In genomic region chr5:170571885-170572284, GRCh38 we compare ENCODE assay signal across 17 cellular contexts.
DNase-seq lines count a peak whose midpoint lies in the region; ATAC-seq, FAIRE-seq and TF ChIP-seq lines count a peak whose summit lies in the region.
"Had no signal": no experiment of that assay in that cellular context is flagged by ENCODE, and none has a peak within 500 bp of the region (broad histone marks: within the 10 kb centered on the region; RNA-seq: fewer than 3 reads in every experiment).

No MANE protein-coding gene starts in this region.

- BruUV-seq in endothelial cell of umbilical vein (replicated peaks; lab: Mats Ljungman, UMichigan), result no TSS peak

- no peak for DNase-seq in Karpas-422
- peak; percentile 26 for DNase-seq in RCC 7860 (ENCODE audit: low spot score)
- peak; percentile 11 for DNase-seq in endothelial cell of umbilical vein (ENCODE audit: low read depth, low spot score)
- DNase-seq in sciatic nerve (ENCODE audit: low spot score), result no peak
- no peak for DNase-seq in activated T-helper 1 cell treated with anti-CD3 and anti-CD28 coated beads, Interleukin-12 subunit alpha, Interleukin-12 subunit beta, Interleukin-2, Interleukin-4 antibody, amounts not matched to agents 30 ng/mL and 10 ng/mL and 1 ng/mL, durations not matched to agents 14 hours and 24 hours and 36 hours (ENCODE audit: low spot score)
- no peak for DNase-seq in LoVo (ENCODE audit: low spot score)
- no peak for DNase-seq in activated naive CD4-positive, alpha-beta T cell treated with Interleukin-2 at 50 U/mL for 16 hours
- DNase-seq: activated CD4-positive, alpha-beta T cell treated with anti-CD3 and anti-CD28 coated beads, Interleukin-2, amount 50 U/mL, for 1 hour; aorta; CD8-positive, alpha-beta T cell; cerebellar nuclear complex; heart left ventricle; NCI-H1694 treated with DMSO at 0.1 percent for 48 hours; T-helper 9 cell had no signal

- H3K9me3 ChIP-seq in Karpas-422 (ENCODE audit: low read length), result no peaks in the 10 kb centered on the region
- no peaks in the 10 kb centered on the region for H3K9me3 ChIP-seq in endothelial cell of umbilical vein (replicated peaks; ENCODE audit: control insufficient read depth, insufficient read depth, low read length)
- H3K9me3 ChIP-seq: heart left ventricle had no signal

- H3K9ac ChIP-seq in Karpas-422 (ENCODE audit: low read length) (no peak overlapping the region), endothelial cell of umbilical vein (replicated peaks; ENCODE audit: extremely low read depth, insufficient read depth, low read length) (no peak overlapping the region)

- intact Hi-C loops in endothelial cell of umbilical vein (cut with micrococcal nuclease), result loop anchor here (2.0 kb wide), 1 partner anchor 67 kb away; the partner anchor contains the start of gene KCNIP1
- intact Hi-C loops in sciatic nerve (cut with DNase I), result no loop called here
- intact Hi-C loops in activated T-helper 1 cell treated with anti-CD3 and anti-CD28 coated beads, Interleukin-12 subunit alpha, Interleukin-12 subunit beta, Interleukin-2, Interleukin-4 antibody, amounts not matched to agents 30 ng/mL and 10 ng/mL and 1 ng/mL, durations not matched to agents 14 hours and 24 hours and 36 hours (cut with micrococcal nuclease), result loop anchor here (1.0 to 5.0 kb wide), 4 partner anchors 25 to 767 kb away; no protein-coding TSS in a partner anchor

- H3K9me3 Mint-ChIP-seq in activated T-helper 1 cell treated with anti-CD3 and anti-CD28 coated beads, Interleukin-12 subunit alpha, Interleukin-12 subunit beta, Interleukin-2, Interleukin-4 antibody, amounts not matched to agents 30 ng/mL and 10 ng/mL and 1 ng/mL, durations not matched to agents 14 hours and 24 hours and 36 hours, result peaks cover 9% of the 10 kb centered on the region
- H3K9me3 Mint-ChIP-seq: CD8-positive, alpha-beta T cell; stimulated activated memory B cell treated with anti-CD40 and anti-IgM and Interleukin-4, amounts not matched to agents 10 μg/mL and 1 μg/mL and 100 μg/mL, for 72 hours had no signal

- H3K27me3 Mint-ChIP-seq in activated T-helper 1 cell treated with anti-CD3 and anti-CD28 coated beads, Interleukin-12 subunit alpha, Interleukin-12 subunit beta, Interleukin-2, Interleukin-4 antibody, amounts not matched to agents 30 ng/mL and 10 ng/mL and 1 ng/mL, durations not matched to agents 14 hours and 24 hours and 36 hours (ENCODE audit: insufficient read depth), result peaks cover 35% of the 10 kb centered on the region

- TF ChIP-seq POLR2A in endothelial cell of umbilical vein (IDR thresholded peaks at IDR 0.05; ENCODE audit: low read depth, low read length), result no peak

- CTCF ChIA-PET in endothelial cell of umbilical vein (lab: Charles Lee), result interaction anchor here (0.7 to 1.6 kb wide), 4 partner anchors 15 to 137 kb away, joined by 3 to 4 read pairs (median 4); no protein-coding TSS in a partner anchor

- dilution Hi-C loops in endothelial cell of umbilical vein (cut with MboI; ENCODE audit: extremely low pct_ligation_motif_present, low sequenced_read_pairs), result no loop called here

- no peaks in the 10 kb centered on the region for H3K36me3 Mint-ChIP-seq in activated T-helper 1 cell treated with anti-CD3 and anti-CD28 coated beads, Interleukin-12 subunit alpha, Interleukin-12 subunit beta, Interleukin-2, Interleukin-4 antibody, amounts not matched to agents 30 ng/mL and 10 ng/mL and 1 ng/mL, durations not matched to agents 14 hours and 24 hours and 36 hours (ENCODE audit: low read depth)
- H3K36me3 Mint-ChIP-seq: activated CD8-positive, alpha-beta memory T cell treated with anti-CD3 and anti-CD28 coated beads, Interleukin-2, amount 10 ng/mL, durations not matched to agents 7 days and 5 days; activated naive CD8-positive, alpha-beta T cell; CD8-positive, alpha-beta T cell; stimulated activated memory B cell treated with anti-CD40 and anti-IgM and Interleukin-4, amounts not matched to agents 10 μg/mL and 1 μg/mL and 100 μg/mL, for 72 hours had no signal

- TF ChIP-seq CTCF in endothelial cell of umbilical vein (IDR thresholded peaks at IDR 0.05; ENCODE audit: extremely low read depth in 1 of 2, insufficient read depth in 1 of 2, low read depth in 1 of 2, low read length in 2 of 2), result no peak

- H3K79me2 ChIP-seq in Karpas-422 (ENCODE audit: low read length), result no peaks in the 10 kb centered on the region
- H3K79me2 ChIP-seq in endothelial cell of umbilical vein (ENCODE audit: control insufficient read depth, insufficient read depth, low read length), result no peaks in the 10 kb centered on the region

- H3K4me2 ChIP-seq in Karpas-422 (ENCODE audit: low read depth, low read length, poor library complexity, severe bottlenecking), result peak overlapping the region; percentile 11
- no peak overlapping the region for H3K4me2 ChIP-seq in endothelial cell of umbilical vein (ENCODE audit: insufficient read depth, low read length)

- H3K4me1 ChIP-seq in Karpas-422 (ENCODE audit: low read length) (no peaks in the 10 kb centered on the region; the same call in 1 of the 2 replicates), endothelial cell of umbilical vein (ENCODE audit: control insufficient read depth, extremely low read depth, insufficient read depth, low read length) (no peaks in the 10 kb centered on the region)
- H3K4me1 ChIP-seq: heart left ventricle had no signal

- no peak overlapping the region for H3K4me3 Mint-ChIP-seq in activated T-helper 1 cell treated with anti-CD3 and anti-CD28 coated beads, Interleukin-12 subunit alpha, Interleukin-12 subunit beta, Interleukin-2, Interleukin-4 antibody, amounts not matched to agents 30 ng/mL and 10 ng/mL and 1 ng/mL, durations not matched to agents 14 hours and 24 hours and 36 hours
- H3K4me3 Mint-ChIP-seq: activated naive CD8-positive, alpha-beta T cell; CD8-positive, alpha-beta T cell; stimulated activated memory B cell treated with anti-CD40 and anti-IgM and Interleukin-4, amounts not matched to agents 10 μg/mL and 1 μg/mL and 100 μg/mL, for 72 hours had no signal

- peak; percentile 57 for ATAC-seq in sciatic nerve
- ATAC-seq: CD8-positive, alpha-beta T cell; heart left ventricle had no signal

- no peaks in the 10 kb centered on the region for H3K9me1 ChIP-seq in endothelial cell of umbilical vein (replicated peaks; ENCODE audit: control insufficient read depth, extremely low read depth, insufficient read depth, low read length)

- POLR2A ChIA-PET in endothelial cell of umbilical vein (lab: Charles Lee), result no interaction called here

- FAIRE-seq in RCC 7860 (lab: Jason Lieb, UNC) (no peak), endothelial cell of umbilical vein (lab: Jason Lieb, UNC) (no peak)

- H4K20me1 ChIP-seq in Karpas-422 (ENCODE audit: insufficient read depth, low read depth, low read length), result no peaks in the 10 kb centered on the region
- H4K20me1 ChIP-seq in endothelial cell of umbilical vein (replicated peaks; ENCODE audit: control insufficient read depth, extremely low read depth, insufficient read depth, low read length), result no peaks in the 10 kb centered on the region

- H3K4me3 ChIP-seq in Karpas-422 (ENCODE audit: low read length), result no peak overlapping the region
- H3K4me3 ChIP-seq in endothelial cell of umbilical vein (replicated peaks in 1 of 3; ENCODE audit: insufficient read depth in 1 of 3, low read depth in 1 of 3, low read length in 3 of 3), result no peak overlapping the region
- H3K4me3 ChIP-seq: heart left ventricle had no signal

- H3K27ac ChIP-seq in Karpas-422 (ENCODE audit: low read length) (no peak overlapping the region), endothelial cell of umbilical vein (ENCODE audit: insufficient read depth, low read depth, low read length) (no peak overlapping the region)
- H3K27ac ChIP-seq: heart left ventricle had no signal

- no peak overlapping the region for H3K27ac Mint-ChIP-seq in activated T-helper 1 cell treated with anti-CD3 and anti-CD28 coated beads, Interleukin-12 subunit alpha, Interleukin-12 subunit beta, Interleukin-2, Interleukin-4 antibody, amounts not matched to agents 30 ng/mL and 10 ng/mL and 1 ng/mL, durations not matched to agents 14 hours and 24 hours and 36 hours
- H3K27ac Mint-ChIP-seq: activated CD8-positive, alpha-beta memory T cell treated with anti-CD3 and anti-CD28 coated beads, Interleukin-2, amount 10 ng/mL, durations not matched to agents 7 days and 5 days; activated naive CD8-positive, alpha-beta T cell; CD8-positive, alpha-beta T cell; stimulated activated memory B cell treated with anti-CD40 and anti-IgM and Interleukin-4, amounts not matched to agents 10 μg/mL and 1 μg/mL and 100 μg/mL, for 72 hours had no signal

- H2AFZ ChIP-seq in Karpas-422 (ENCODE audit: low read length) (no peak overlapping the region), endothelial cell of umbilical vein (ENCODE audit: low read depth, low read length) (no peak overlapping the region)

- no peaks in the 10 kb centered on the region for H3K9me2 ChIP-seq in Karpas-422 (replicated peaks; ENCODE audit: insufficient read depth, low read length)

- H3K27me3 ChIP-seq in Karpas-422 (ENCODE audit: low read length) (no peaks in the 10 kb centered on the region), endothelial cell of umbilical vein (ENCODE audit: control insufficient read depth in 2 of 2, insufficient read depth in 2 of 2, low read length in 2 of 2) (peaks cover 4 to 11% of the 10 kb centered on the region in 2 experiments)

- peaks cover 21% of the 10 kb centered on the region for H3K4me1 Mint-ChIP-seq in activated T-helper 1 cell treated with anti-CD3 and anti-CD28 coated beads, Interleukin-12 subunit alpha, Interleukin-12 subunit beta, Interleukin-2, Interleukin-4 antibody, amounts not matched to agents 30 ng/mL and 10 ng/mL and 1 ng/mL, durations not matched to agents 14 hours and 24 hours and 36 hours (ENCODE audit: low read depth)

- H3K36me3 ChIP-seq in Karpas-422 (ENCODE audit: insufficient read depth, low read length) (no peaks in the 10 kb centered on the region), endothelial cell of umbilical vein (ENCODE audit: control insufficient read depth in 2 of 2, extremely low read depth in 1 of 2, insufficient read depth in 2 of 2, low read length in 2 of 2) (no peaks in the 10 kb centered on the region)
- H3K36me3 ChIP-seq: heart left ventricle had no signal

TF ChIP-seq in endothelial cell of umbilical vein, 7 proteins besides CTCF, POLR2A, EP300 and RAD21:
- TF ChIP-seq EZH2 (IDR thresholded peaks at IDR 0.05; ENCODE audit: borderline replicate concordance, low read depth, low read length, severe bottlenecking) (no peak), FOS (IDR thresholded peaks at IDR 0.05; ENCODE audit: borderline replicate concordance, insufficient read depth, low read length) (no peak), JUN (IDR thresholded peaks at IDR 0.05; ENCODE audit: borderline replicate concordance, insufficient read depth, insufficient read length, low read depth) (no peak), POLR2AphosphoS5 (IDR thresholded peaks at IDR 0.05; ENCODE audit: insufficient read depth, low read depth, low read length) (no peak), MYC (IDR thresholded peaks at IDR 0.05; ENCODE audit: low read depth, low read length) (no peak), GATA2 (IDR thresholded peaks at IDR 0.05; ENCODE audit: insufficient read depth, insufficient read length, low read depth, low read length) (no peak), MAX (IDR thresholded peaks at IDR 0.05; ENCODE audit: insufficient read depth, insufficient read length) (no peak)

Comparison
In these comparisons a context has a peak if more than half of its experiments do, and no peak if none do; other contexts are left out.
1. DNase-seq: peak in RCC 7860 (single experiment) and endothelial cell of umbilical vein (single experiment); none in Karpas-422 (single experiment), sciatic nerve (single experiment), activated T-helper 1 cell treated with anti-CD3 and anti-CD28 coated beads, Interleukin-12 subunit alpha, Interleukin-12 subunit beta, Interleukin-2, Interleukin-4 antibody, amounts not matched to agents 30 ng/mL and 10 ng/mL and 1 ng/mL, durations not matched to agents 14 hours and 24 hours and 36 hours (single experiment), LoVo (single experiment) and activated naive CD4-positive, alpha-beta T cell treated with Interleukin-2 at 50 U/mL for 16 hours (single experiment).